In genomic region chr10:15169555-15170407, GRCh38 we compare ENCODE assay signal across 8 cellular contexts. TPM values are rescaled to one million over a fixed set of nuclear protein-coding genes. Genes with fewer than 3 reads are reported as not detected.
DNase-seq lines count a peak whose midpoint lies in the region; ATAC-seq, FAIRE-seq and TF ChIP-seq lines count a peak whose summit lies in the region.

No MANE protein-coding gene starts in this region.

- H3K9ac ChIP-seq in kidney (ENCODE audit: low read length in 2 of 2) = peak overlapping the region in 1 of 2 donors; percentile 34

- peak; percentile 41 for FAIRE-seq in endometrium (lab: Jason Lieb, UNC)
- no peak for FAIRE-seq in kidney (lab: Jason Lieb, UNC)

- H3K9me3 Mint-ChIP-seq in HFFc6 = no peaks in the 10 kb centered on the region

- no peak overlapping the region for H3K27ac Mint-ChIP-seq in HFFc6

- peaks cover 11 to 22% of the 10 kb centered on the region in 2 donors for H3K4me1 ChIP-seq in kidney (ENCODE audit: control insufficient read depth in 1 of 2, insufficient read depth in 1 of 2, low read depth in 1 of 2, low read length in 2 of 2)

- no peak overlapping the region for H3K27ac ChIP-seq in kidney (ENCODE audit: low read depth in 2 of 2, low read length in 2 of 2)

- H3K4me3 Mint-ChIP-seq in HFFc6 = peak overlapping the region; percentile 43; the same call in 1 of the 2 replicates

- no peaks in the 10 kb centered on the region for H3K36me3 ChIP-seq in kidney (ENCODE audit: control insufficient read depth in 1 of 2, insufficient read depth in 2 of 2, low read length in 2 of 2)

- H3K36me3 Mint-ChIP-seq in HFFc6 (ENCODE audit: low read depth) = peaks cover 13% of the 10 kb centered on the region; the same call in 1 of the 2 replicates

- ATAC-seq in HG02938 (IDR thresholded peaks at IDR 0.05; ENCODE audit: unreplicated experiment) = no peak
- no peak for ATAC-seq in left lobe of liver
- no peak for ATAC-seq in HG03342 (IDR thresholded peaks at IDR 0.05; ENCODE audit: unreplicated experiment)

- peaks cover 4% of the 10 kb centered on the region; the same call in 1 of the 2 replicates for H3K27me3 Mint-ChIP-seq in HFFc6 (ENCODE audit: insufficient read depth)

- no peak for TF ChIP-seq CTCF in HFFc6 (IDR thresholded peaks at IDR 0.05)
- TF ChIP-seq CTCF in kidney (IDR thresholded peaks at IDR 0.05; ENCODE audit: borderline replicate concordance, extremely low read depth, insufficient read depth) = no peak

- H3K4me1 Mint-ChIP-seq in HFFc6 (ENCODE audit: low read depth) = peaks cover 23% of the 10 kb centered on the region

- DNase-seq in HFFc6 (no peak), left lobe of liver (ENCODE audit: low spot score) (no peak), kidney (no peak)
- peak; percentile 15 to 19 for DNase-seq in activated CD4-positive, alpha-beta T cell treated with anti-CD3 and anti-CD28 coated beads for 24 hours (ENCODE audit: low read depth in 2 of 2)
- DNase-seq in stimulated activated CD4-positive, alpha-beta T cell treated with anti-CD3 and anti-CD28 coated beads, Interleukin-2, amount 100 ng/mL, for 48 hours = peak; percentile 22 to 23

- no peaks in the 10 kb centered on the region for H3K9me3 ChIP-seq in kidney (ENCODE audit: control insufficient read depth in 1 of 2, low read length in 2 of 2)

- peak overlapping the region in 1 of 2 donors; percentile 33 for H3K4me3 ChIP-seq in kidney (ENCODE audit: low read length in 2 of 2)

- intact Hi-C loops in kidney (cut with DNase I) = no loop called here

RNA-seq across cellular contexts. Expression of gene NMT2, which starts 1.3 kb away (rescaled TPM):
- 10 to 100 TPM; 29.4 to 67.3 (median 62.6) TPM for total RNA-seq in HFFc6 (2021; fragmentation: NEBNext Ultra II Directional; extraction: Animal tissue kit (Norgen Biotek cat#: 25700))
- total RNA-seq in left lobe of liver (19.4 TPM), kidney (19.8 TPM)
- 11.7 TPM for polyA plus RNA-seq in kidney (ENCODE audit: insufficient read depth, low read depth, low replicate concordance)

Comparison
In these comparisons a context has a peak if more than half of its experiments do, and no peak if none do; other contexts are left out.
1. DNase-seq: peak in activated CD4-positive, alpha-beta T cell treated with anti-CD3 and anti-CD28 coated beads for 24 hours (2 of 2) and stimulated activated CD4-positive, alpha-beta T cell treated with anti-CD3 and anti-CD28 coated beads, Interleukin-2, amount 100 ng/mL, for 48 hours (2 of 2); none in HFFc6 (single experiment), left lobe of liver (single experiment) and kidney (single experiment).